ENCODE assay signal across 2 cellular contexts in genomic region chr20:40691566-40692239, GRCh38.
TF ChIP-seq lines count a peak whose summit lies in the region.

No MANE protein-coding gene starts in this region.

TF ChIP-seq in endothelial cell of umbilical vein, 7 proteins besides CTCF, POLR2A, EP300 and RAD21 (continued from another document):
- TF ChIP-seq JUN (IDR thresholded peaks at IDR 0.05; ENCODE audit: borderline replicate concordance, insufficient read depth, insufficient read length, low read depth): no peak

TF ChIP-seq in neural cell, 6 proteins besides CTCF, POLR2A, EP300 and RAD21 (continued from another document):
- TF ChIP-seq TAF1 (IDR thresholded peaks at IDR 0.05; ENCODE audit: low read depth) (no peak), SMC3 (conservative IDR thresholded peaks at IDR 0.05; ENCODE audit: poor library complexity) (no peak)
